Comparison of ENCODE assay signal across 8 cellular contexts in genomic region chr1:51296379-51297357, GRCh38. TPM values are rescaled to one million over a fixed set of nuclear protein-coding genes. Genes with fewer than 3 reads are reported as not detected.
DNase-seq lines count a peak whose midpoint lies in the region; ATAC-seq and TF ChIP-seq lines count a peak whose summit lies in the region.

No MANE protein-coding gene starts in this region.

- peak overlapping the region; percentile 58 for H3K4me3 Mint-ChIP-seq in activated CD8-positive, alpha-beta memory T cell treated with anti-CD3 and anti-CD28 coated beads, Interleukin-2, amount 10 ng/mL, durations not matched to agents 7 days and 5 days
- H3K4me3 Mint-ChIP-seq in endothelial cell (ENCODE audit: unreplicated experiment): no peak overlapping the region

- peak overlapping the region; percentile 71 for H3K27ac Mint-ChIP-seq in activated CD8-positive, alpha-beta memory T cell treated with anti-CD3 and anti-CD28 coated beads, Interleukin-2, amount 10 ng/mL, durations not matched to agents 7 days and 5 days
- peak overlapping the region; percentile 61 for H3K27ac Mint-ChIP-seq in endothelial cell (ENCODE audit: unreplicated experiment)

- CTCF ChIA-PET in activated CD8-positive, alpha-beta memory T cell treated with anti-CD3 and anti-CD28 coated beads, Interleukin-2, amount 10 ng/mL, durations not matched to agents 7 days and 5 days (lab: Charles Lee): interaction anchor here (0.5 to 3.4 kb wide), 35 partner anchors 9 to 1034 kb away, joined by 3 to 41 read pairs (median 5); partner anchors contain the start of genes RNF11 and TTC39A

- TF ChIP-seq CTCF in AG09309 (IDR thresholded peaks at IDR 0.05; ENCODE audit: control insufficient read depth, insufficient read depth, low read depth, low read length, missing control alignments) (peak; percentile 97), endothelial cell (IDR thresholded peaks at IDR 0.05; ENCODE audit: unreplicated experiment) (peak; percentile 96), mucosa of descending colon (IDR thresholded peaks at IDR 0.05) (peak; percentile 94)

- peak; percentile 24 for TF ChIP-seq POLR2A in GM18951 (IDR thresholded peaks at IDR 0.05; ENCODE audit: extremely low read depth, insufficient read depth, insufficient read length)

- no peaks in the 10 kb centered on the region for H3K9me3 ChIP-seq in mucosa of descending colon

- peaks cover 37% of the 10 kb centered on the region for H3K4me1 Mint-ChIP-seq in activated CD8-positive, alpha-beta memory T cell treated with anti-CD3 and anti-CD28 coated beads, Interleukin-2, amount 10 ng/mL, durations not matched to agents 7 days and 5 days
- peaks cover 23% of the 10 kb centered on the region for H3K4me1 Mint-ChIP-seq in endothelial cell (ENCODE audit: unreplicated experiment)

- intact Hi-C loops in mucosa of descending colon (cut with DNase I, micrococcal nuclease): no loop called here

- H3K9me3 Mint-ChIP-seq in activated CD8-positive, alpha-beta memory T cell treated with anti-CD3 and anti-CD28 coated beads, Interleukin-2, amount 10 ng/mL, durations not matched to agents 7 days and 5 days (ENCODE audit: low read depth): no peaks in the 10 kb centered on the region
- H3K9me3 Mint-ChIP-seq in endothelial cell (ENCODE audit: unreplicated experiment): no peaks in the 10 kb centered on the region

- peaks cover 3% of the 10 kb centered on the region for H3K27me3 Mint-ChIP-seq in activated CD8-positive, alpha-beta memory T cell treated with anti-CD3 and anti-CD28 coated beads, Interleukin-2, amount 10 ng/mL, durations not matched to agents 7 days and 5 days
- H3K27me3 Mint-ChIP-seq in endothelial cell (ENCODE audit: unreplicated experiment): peaks cover 8% of the 10 kb centered on the region

- in situ Hi-C loops in GM18951 (cut with MboI; ENCODE audit: low sequenced_read_pairs, unreplicated experiment): no loop called here

- H3K36me3 Mint-ChIP-seq in activated CD8-positive, alpha-beta memory T cell treated with anti-CD3 and anti-CD28 coated beads, Interleukin-2, amount 10 ng/mL, durations not matched to agents 7 days and 5 days: no peaks in the 10 kb centered on the region
- H3K36me3 Mint-ChIP-seq in endothelial cell (ENCODE audit: low read depth, unreplicated experiment): peaks cover 4% of the 10 kb centered on the region

- ATAC-seq in activated CD8-positive, alpha-beta memory T cell treated with anti-CD3 and anti-CD28 coated beads, Interleukin-2, amount 10 ng/mL, durations not matched to agents 7 days and 5 days: peak; percentile 76
- ATAC-seq in mucosa of descending colon: peak; percentile 94

- H3K4me3 ChIP-seq in AG09309 (ENCODE audit: control insufficient read depth, low read depth, low read length): peak overlapping the region; percentile 48
- no peak overlapping the region for H3K4me3 ChIP-seq in mucosa of descending colon

- peak; percentile 29 for DNase-seq in AG09309 (ENCODE audit: low read depth)
- DNase-seq in HS-5 (ENCODE audit: low read depth): peak; percentile 44
- peak; percentile 52 to 58 for DNase-seq in NOMO-1 (lab: John Stamatoyannopoulos, UW; ENCODE audit: unreplicated experiment in 2 of 2)
- peak; percentile 84 for DNase-seq in activated CD8-positive, alpha-beta memory T cell treated with anti-CD3 and anti-CD28 coated beads, Interleukin-2, amount 10 ng/mL, durations not matched to agents 7 days and 5 days
- peak; percentile 92 for DNase-seq in endothelial cell (ENCODE audit: low spot score)
- DNase-seq in mucosa of descending colon: peak; percentile 89 to 93 (median 93)
- peak; percentile 24 to 35 for DNase-seq in stimulated activated CD8-positive, alpha-beta memory T cell treated with anti-CD3 and anti-CD28 coated beads, Interleukin-2, amount 100 ng/mL, for 1 hour (ENCODE audit: low read depth in 2 of 2)

- H3K4me1 ChIP-seq in mucosa of descending colon (ENCODE audit: low read depth): peaks cover 12% of the 10 kb centered on the region

- no peaks in the 10 kb centered on the region for H3K36me3 ChIP-seq in mucosa of descending colon (ENCODE audit: low read depth)

RNA-seq across cellular contexts. Expression of gene TTC39A, which starts 33.7 kb away (rescaled TPM):
- under 1 TPM in 1 of 2 experiments, not detected in 1; 0.33 TPM for total RNA-seq in activated CD8-positive, alpha-beta memory T cell treated with anti-CD3 and anti-CD28 coated beads, Interleukin-2, amount 10 ng/mL, durations not matched to agents 7 days and 5 days
- total RNA-seq in endothelial cell (ENCODE audit: unreplicated experiment) (0.95 TPM), mucosa of descending colon (10 to 100 TPM; 32.3 to 95.1 (median 87.0) TPM)

Comparison
In these comparisons a context has a peak if more than half of its experiments do, and no peak if none do; other contexts are left out.
1. DNase-seq: peak in every context shown above with its lines; median percentile 93 in mucosa of descending colon; 92 in endothelial cell; 84 in activated CD8-positive, alpha-beta memory T cell treated with anti-CD3 and anti-CD28 coated beads, Interleukin-2, amount 10 ng/mL, durations not matched to agents 7 days and 5 days; 55 in NOMO-1; 44 in HS-5; 30 in stimulated activated CD8-positive, alpha-beta memory T cell treated with anti-CD3 and anti-CD28 coated beads, Interleukin-2, amount 100 ng/mL, for 1 hour; 29 in AG09309.
2. RNA of gene TTC39A, which starts 33.7 kb away (total RNA-seq): 32.3 to 95.1 TPM in mucosa of descending colon; 0.95 TPM in endothelial cell (single experiment) and 0.33 TPM in activated CD8-positive, alpha-beta memory T cell treated with anti-CD3 and anti-CD28 coated beads, Interleukin-2, amount 10 ng/mL, durations not matched to agents 7 days and 5 days; every median in the first group is over 10 times any median in the second.
3. Peak in every context shown above with its lines, with median percentiles within 50 percentile points of each other: CTCF ChIP-seq.